In genomic region chr10:100508691-100509150, GRCh38 we compare ENCODE assay signal across 8 cellular contexts. TPM values are rescaled to one million over a fixed set of nuclear protein-coding genes. Genes with fewer than 3 reads are reported as not detected.
DNase-seq lines count a peak whose midpoint lies in the region; ATAC-seq and TF ChIP-seq lines count a peak whose summit lies in the region.

No MANE protein-coding gene starts in this region.

- H3K27ac Mint-ChIP-seq in activated naive CD4-positive, alpha-beta T cell treated with anti-CD3 and anti-CD28 coated beads for 36 hours = peak overlapping the region; percentile 89
- peak overlapping the region; percentile 88 for H3K27ac Mint-ChIP-seq in stimulated activated naive CD8-positive, alpha-beta T cell treated with anti-CD3 and anti-CD28 coated beads, Interleukin-15, Interleukin-2, amounts not matched to agents 100 ng/mL and 50 ng/mL, for 24 hours

- H3K4me3 ChIP-seq in iPS DF 6.9 (ENCODE audit: low read length) = no peak overlapping the region

- no peaks in the 10 kb centered on the region for H3K9me3 Mint-ChIP-seq in activated naive CD4-positive, alpha-beta T cell treated with anti-CD3 and anti-CD28 coated beads for 36 hours
- no peaks in the 10 kb centered on the region for H3K9me3 Mint-ChIP-seq in stimulated activated naive CD8-positive, alpha-beta T cell treated with anti-CD3 and anti-CD28 coated beads, Interleukin-15, Interleukin-2, amounts not matched to agents 100 ng/mL and 50 ng/mL, for 24 hours

- H3K36me3 Mint-ChIP-seq in activated naive CD4-positive, alpha-beta T cell treated with anti-CD3 and anti-CD28 coated beads for 36 hours (ENCODE audit: low read depth) = peaks cover 50% of the 10 kb centered on the region
- H3K36me3 Mint-ChIP-seq in stimulated activated naive CD8-positive, alpha-beta T cell treated with anti-CD3 and anti-CD28 coated beads, Interleukin-15, Interleukin-2, amounts not matched to agents 100 ng/mL and 50 ng/mL, for 24 hours (ENCODE audit: low read depth) = peaks cover 36% of the 10 kb centered on the region

- H3K4me1 ChIP-seq in iPS DF 6.9 (ENCODE audit: control insufficient read depth, insufficient read depth, low read length) = no peaks in the 10 kb centered on the region

- no CpG with 5 or more reads among the region's 3 CpGs for WGBS in iPS DF 6.9 (ENCODE audit: insufficient coverage, insufficient read length)

- ATAC-seq in HG02759 (IDR thresholded peaks at IDR 0.05; ENCODE audit: unreplicated experiment) (no peak), Right ventricle myocardium superior (ENCODE audit: poor library complexity) (no peak)

- H3K4me3 Mint-ChIP-seq in activated naive CD4-positive, alpha-beta T cell treated with anti-CD3 and anti-CD28 coated beads for 36 hours = peak overlapping the region; percentile 50
- H3K4me3 Mint-ChIP-seq in stimulated activated naive CD8-positive, alpha-beta T cell treated with anti-CD3 and anti-CD28 coated beads, Interleukin-15, Interleukin-2, amounts not matched to agents 100 ng/mL and 50 ng/mL, for 24 hours = peak overlapping the region; percentile 54

- no peak overlapping the region for H3K27ac ChIP-seq in iPS DF 6.9 (ENCODE audit: low read length)

- intact Hi-C loops in activated naive CD4-positive, alpha-beta T cell treated with anti-CD3 and anti-CD28 coated beads for 36 hours (cut with micrococcal nuclease) = loop anchor here (1.0 to 5.0 kb wide), 11 partner anchors 10 to 661 kb away; partner anchors contain the start of genes BLOC1S2 and HIF1AN
- intact Hi-C loops in Right ventricle myocardium superior (cut with DNase I) = no loop called here

- no peaks in the 10 kb centered on the region for H3K36me3 ChIP-seq in iPS DF 6.9 (ENCODE audit: control insufficient read depth, insufficient read depth, low read length)

- peak; percentile 54 for TF ChIP-seq CTCF in GM20000 (IDR thresholded peaks at IDR 0.05; ENCODE audit: extremely low read depth, missing control alignments)

- peak; percentile 30 for DNase-seq in Caki2 (ENCODE audit: low read depth)
- peak; percentile 65 for DNase-seq in GM20000 (ENCODE audit: low spot score)
- peak; percentile 41 for DNase-seq in NCI-H748 (lab: John Stamatoyannopoulos, UW; ENCODE audit: unreplicated experiment)
- DNase-seq in activated naive CD4-positive, alpha-beta T cell treated with anti-CD3 and anti-CD28 coated beads for 36 hours = peak; percentile 68
- DNase-seq in iPS DF 6.9 (ENCODE audit: low read depth, low spot score) = peak; percentile 61
- DNase-seq in Right ventricle myocardium superior = no peak

- H3K27me3 Mint-ChIP-seq in activated naive CD4-positive, alpha-beta T cell treated with anti-CD3 and anti-CD28 coated beads for 36 hours (ENCODE audit: low read depth) = no peaks in the 10 kb centered on the region
- H3K27me3 Mint-ChIP-seq in stimulated activated naive CD8-positive, alpha-beta T cell treated with anti-CD3 and anti-CD28 coated beads, Interleukin-15, Interleukin-2, amounts not matched to agents 100 ng/mL and 50 ng/mL, for 24 hours = no peaks in the 10 kb centered on the region

- H3K4me1 Mint-ChIP-seq in activated naive CD4-positive, alpha-beta T cell treated with anti-CD3 and anti-CD28 coated beads for 36 hours (ENCODE audit: low read depth) = peaks cover 70% of the 10 kb centered on the region
- H3K4me1 Mint-ChIP-seq in stimulated activated naive CD8-positive, alpha-beta T cell treated with anti-CD3 and anti-CD28 coated beads, Interleukin-15, Interleukin-2, amounts not matched to agents 100 ng/mL and 50 ng/mL, for 24 hours (ENCODE audit: low read depth) = peaks cover 71% of the 10 kb centered on the region

- CTCF ChIA-PET in activated naive CD4-positive, alpha-beta T cell treated with anti-CD3 and anti-CD28 coated beads for 36 hours (lab: Charles Lee) = interaction anchor here (0.8 to 6.5 kb wide), 32 partner anchors 8 to 207 kb away, joined by 3 to 92 read pairs (median 5); partner anchors contain the start of genes SCD and SEC31B

- in situ Hi-C loops in Caki2 (cut with HindIII; ENCODE audit: low pct_unique_long_range_greater_than_20kb, low sequenced_read_pairs) = no loop called here

- no peaks in the 10 kb centered on the region for H3K9me3 ChIP-seq in iPS DF 6.9 (ENCODE audit: control insufficient read depth, insufficient read depth, low read length)

- no peaks in the 10 kb centered on the region for H3K27me3 ChIP-seq in iPS DF 6.9 (ENCODE audit: control insufficient read depth, insufficient read depth, low read length)

RNA-seq across cellular contexts. Expression of gene SEC31B, which starts 10.9 kb away (rescaled TPM):
- total RNA-seq in Caki2 (2014; rRNA removed; shearing (Covaris generic); ENCODE audit: low replicate concordance) = 0.71 TPM in 1 of 2 replicates, not detected in the other
- 10 to 100 TPM; 58.3 to 59.3 TPM for total RNA-seq in activated naive CD4-positive, alpha-beta T cell treated with anti-CD3 and anti-CD28 coated beads for 36 hours
- total RNA-seq in Right ventricle myocardium superior = 7.9 TPM

RNA-seq across cellular contexts. Expression of gene NDUFB8, which starts 20.9 kb away (rescaled TPM):
- total RNA-seq in Caki2 (2014; rRNA removed; shearing (Covaris generic); ENCODE audit: low replicate concordance) = 132 and 185 TPM in 2 replicates
- 100 to 1,000 TPM; 427 to 442 TPM for total RNA-seq in activated naive CD4-positive, alpha-beta T cell treated with anti-CD3 and anti-CD28 coated beads for 36 hours
- 431 TPM for total RNA-seq in Right ventricle myocardium superior

RNA-seq across cellular contexts. Expression of gene HIF1AN, which starts 27.0 kb away (rescaled TPM):
- total RNA-seq in Caki2 (2014; rRNA removed; shearing (Covaris generic); ENCODE audit: low replicate concordance) = 5.9 and 35.9 TPM in 2 replicates
- total RNA-seq in activated naive CD4-positive, alpha-beta T cell treated with anti-CD3 and anti-CD28 coated beads for 36 hours = 10 to 100 TPM; 34.6 to 38.4 TPM
- 43.0 TPM for total RNA-seq in Right ventricle myocardium superior

RNA-seq across cellular contexts. Expression of gene WNT8B, which starts 45.9 kb away (rescaled TPM):
- total RNA-seq in Caki2 (2014; rRNA removed; shearing (Covaris generic); ENCODE audit: low replicate concordance) = not detected in 2 replicates
- total RNA-seq in activated naive CD4-positive, alpha-beta T cell treated with anti-CD3 and anti-CD28 coated beads for 36 hours = under 1 TPM; 0.91 to 0.96 TPM
- total RNA-seq in Right ventricle myocardium superior = not detected
